In genomic region chr1:61058477-61059245, GRCh38 we compare ENCODE assay signal across 15 cellular contexts. TPM values are rescaled to one million over a fixed set of nuclear protein-coding genes. Genes with fewer than 3 reads are reported as not detected.
DNase-seq lines count a peak whose midpoint lies in the region; ATAC-seq and TF ChIP-seq lines count a peak whose summit lies in the region.
"Had no signal": no experiment of that assay in that cellular context is flagged by ENCODE, and none has a peak within 500 bp of the region (broad histone marks: within the 10 kb centered on the region; RNA-seq: fewer than 3 reads in every experiment).

No MANE protein-coding gene starts in this region.

- peak overlapping the region in 1 of 4 donors; percentile 99 for H3K27ac ChIP-seq in gastroesophageal sphincter

- H3K36me3 ChIP-seq in gastroesophageal sphincter: no peaks in the 10 kb centered on the region
- H3K36me3 ChIP-seq: right lobe of liver, thoracic aorta had no signal

- DNase-seq in AG10803 (ENCODE audit: low read depth): peak; percentile 23
- DNase-seq in HFFc6: peak; percentile 25
- DNase-seq in amniotic epithelial cell (ENCODE audit: low read depth): peak; percentile 79
- DNase-seq in T-helper 2 cell: no peak
- no peak for DNase-seq in NCI-H345 (lab: John Stamatoyannopoulos, UW)
- DNase-seq in NCI-H1417 treated with DMSO at 0.1 percent for 48 hours (lab: John Stamatoyannopoulos, UW): no peak
- DNase-seq: activated CD4-positive, CD25-positive, alpha-beta regulatory T cell; activated CD8-positive, alpha-beta memory T cell treated with anti-CD3 and anti-CD28 coated beads, Interleukin-2, amount 10 ng/mL, durations not matched to agents 7 days and 5 days; activated gamma-delta T cell treated with Interleukin-2 at 50 U/mL for 16 hours; effector CD4-positive, alpha-beta T cell; stimulated activated CD4-positive, alpha-beta T cell treated with anti-CD3 and anti-CD28 coated beads, Interleukin-4, amount 100 ng/mL, for 1 hour had no signal

- no peaks in the 10 kb centered on the region for H3K36me3 Mint-ChIP-seq in HFFc6 (ENCODE audit: low read depth)
- H3K36me3 Mint-ChIP-seq in stimulated activated memory B cell treated with anti-CD40 and anti-IgM and Interleukin-4, amounts not matched to agents 10 μg/mL and 1 μg/mL and 100 μg/mL, for 72 hours: no peaks in the 10 kb centered on the region
- H3K36me3 Mint-ChIP-seq: activated CD8-positive, alpha-beta memory T cell treated with anti-CD3 and anti-CD28 coated beads, Interleukin-2, amount 10 ng/mL, durations not matched to agents 7 days and 5 days had no signal

- no peaks in the 10 kb centered on the region for H3K27me3 Mint-ChIP-seq in HFFc6 (ENCODE audit: insufficient read depth)
- peaks cover 54% of the 10 kb centered on the region for H3K27me3 Mint-ChIP-seq in stimulated activated memory B cell treated with anti-CD40 and anti-IgM and Interleukin-4, amounts not matched to agents 10 μg/mL and 1 μg/mL and 100 μg/mL, for 72 hours

- TF ChIP-seq CTCF in AG10803 (conservative IDR thresholded peaks at IDR 0.05; ENCODE audit: low read length) (no peak), HFFc6 (IDR thresholded peaks at IDR 0.05) (no peak), gastroesophageal sphincter (IDR thresholded peaks at IDR 0.05) (no peak)

- no peaks in the 10 kb centered on the region for H3K9me3 ChIP-seq in gastroesophageal sphincter
- H3K9me3 ChIP-seq: right lobe of liver, thoracic aorta had no signal

- WGBS in gastroesophageal sphincter (ENCODE audit: low coverage in 1 of 2), 2 donors: 72 to 73% methylated on average over 3 of the region's 3 CpGs

- H3K27me3 ChIP-seq in gastroesophageal sphincter: no peaks in the 10 kb centered on the region
- H3K27me3 ChIP-seq: right lobe of liver had no signal

- H3K4me3 ChIP-seq in AG10803 (ENCODE audit: low read length): no peak overlapping the region
- H3K4me3 ChIP-seq in gastroesophageal sphincter: no peak overlapping the region

- no peak overlapping the region for H3K4me3 Mint-ChIP-seq in HFFc6
- H3K4me3 Mint-ChIP-seq in stimulated activated memory B cell treated with anti-CD40 and anti-IgM and Interleukin-4, amounts not matched to agents 10 μg/mL and 1 μg/mL and 100 μg/mL, for 72 hours: no peak overlapping the region

- peaks cover 21% of the 10 kb centered on the region for H3K4me1 Mint-ChIP-seq in HFFc6 (ENCODE audit: low read depth)
- peaks cover 7% of the 10 kb centered on the region for H3K4me1 Mint-ChIP-seq in stimulated activated memory B cell treated with anti-CD40 and anti-IgM and Interleukin-4, amounts not matched to agents 10 μg/mL and 1 μg/mL and 100 μg/mL, for 72 hours

- ATAC-seq in gastroesophageal sphincter: peak; percentile 21
- ATAC-seq in stimulated activated memory B cell treated with anti-CD40 and anti-IgM and Interleukin-4, amounts not matched to agents 10 μg/mL and 1 μg/mL and 100 μg/mL, for 72 hours: no peak
- ATAC-seq: activated CD8-positive, alpha-beta memory T cell treated with anti-CD3 and anti-CD28 coated beads, Interleukin-2, amount 10 ng/mL, durations not matched to agents 7 days and 5 days had no signal

- H3K27ac Mint-ChIP-seq in HFFc6: no peak overlapping the region
- no peak overlapping the region for H3K27ac Mint-ChIP-seq in stimulated activated memory B cell treated with anti-CD40 and anti-IgM and Interleukin-4, amounts not matched to agents 10 μg/mL and 1 μg/mL and 100 μg/mL, for 72 hours
- H3K27ac Mint-ChIP-seq: activated CD8-positive, alpha-beta memory T cell treated with anti-CD3 and anti-CD28 coated beads, Interleukin-2, amount 10 ng/mL, durations not matched to agents 7 days and 5 days had no signal

- peaks cover 8 to 46% (median 16%) of the 10 kb centered on the region in 3 donors for H3K4me1 ChIP-seq in gastroesophageal sphincter

- TF ChIP-seq EP300 in gastroesophageal sphincter (IDR thresholded peaks at IDR 0.05): no peak

- no peaks in the 10 kb centered on the region for H3K9me3 Mint-ChIP-seq in HFFc6
- H3K9me3 Mint-ChIP-seq in stimulated activated memory B cell treated with anti-CD40 and anti-IgM and Interleukin-4, amounts not matched to agents 10 μg/mL and 1 μg/mL and 100 μg/mL, for 72 hours: no peaks in the 10 kb centered on the region

- no peak for TF ChIP-seq POLR2A in gastroesophageal sphincter (IDR thresholded peaks at IDR 0.05)

RNA-seq across cellular contexts. Expression of gene NFIA, which starts 23.7 kb away (rescaled TPM):
- 10 to 100 TPM in 4 of 6 experiments, 1 to 10 TPM in 2; 8.5 to 11.3 (median 10.4) TPM for total RNA-seq in HFFc6 (2021; fragmentation: NEBNext Ultra II Directional; extraction: Animal tissue kit (Norgen Biotek cat#: 25700))
- total RNA-seq in gastroesophageal sphincter: 100 to 1,000 TPM; 123 to 205 (median 149) TPM

Comparison
In these comparisons a context has a peak if more than half of its experiments do, and no peak if none do; other contexts are left out.
1. DNase-seq: peak in AG10803 (single experiment), HFFc6 (single experiment) and amniotic epithelial cell (single experiment); none in T-helper 2 cell (0 of 5), NCI-H345 (single experiment) and NCI-H1417 treated with DMSO at 0.1 percent for 48 hours (single experiment).
2. RNA of gene NFIA, which starts 23.7 kb away (total RNA-seq): 123 to 205 TPM in gastroesophageal sphincter; 8.5 to 11.3 TPM in HFFc6; every median in the first group is over 10 times any median in the second.